In the genomic region with DNA sequence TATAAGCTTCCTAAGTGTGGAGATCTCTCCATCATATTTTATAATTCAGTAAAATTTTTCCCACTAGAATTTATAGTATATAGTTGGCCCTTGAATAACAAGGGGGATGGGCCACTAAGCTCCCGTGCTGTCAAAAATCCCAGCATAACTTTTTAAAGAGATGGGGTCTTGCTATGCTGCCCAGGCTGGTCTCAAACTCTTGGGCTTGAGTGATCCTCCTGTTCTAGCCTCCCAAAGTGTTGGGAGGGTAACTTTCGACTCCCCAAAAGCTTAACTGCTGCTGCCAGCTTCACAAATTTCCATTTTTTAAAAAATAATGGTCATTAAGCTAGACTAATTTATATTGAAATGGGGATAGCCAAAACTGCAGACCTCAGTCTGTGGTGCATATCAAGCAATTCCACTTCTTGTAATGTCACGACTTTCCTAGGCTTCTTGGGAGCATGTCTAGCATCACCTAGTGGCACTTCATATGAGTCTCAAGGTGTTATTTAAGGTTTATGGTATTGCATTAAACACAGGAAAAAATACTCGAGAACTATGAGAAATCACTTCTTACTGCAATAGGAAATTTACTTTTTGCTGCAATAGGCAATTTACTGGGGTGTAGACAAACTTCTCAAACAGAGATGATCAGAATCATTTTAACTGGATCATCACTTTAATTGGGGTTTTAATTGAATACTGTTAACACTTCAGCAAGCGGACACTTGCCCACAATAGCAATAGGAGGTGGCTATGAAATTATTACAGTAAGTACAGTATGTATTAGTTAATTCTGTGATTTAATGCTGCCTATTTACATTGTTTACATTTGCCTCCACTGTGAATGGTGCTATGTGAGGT, we compare ENCODE assay signal across 11 cellular contexts. TPM values are rescaled to one million over a fixed set of nuclear protein-coding genes. Genes with fewer than 3 reads are reported as not detected.
DNase-seq lines count a peak whose midpoint lies in the region; ATAC-seq and TF ChIP-seq lines count a peak whose summit lies in the region.
"Had no signal": no experiment of that assay in that cellular context is flagged by ENCODE, and none has a peak within 500 bp of the region (broad histone marks: within the 10 kb centered on the region; RNA-seq: fewer than 3 reads in every experiment).

No MANE protein-coding gene starts in this region.

- H4K20me1 ChIP-seq in IMR-90 (ENCODE audit: insufficient read depth, low read length), result no peaks in the 10 kb centered on the region

- H3K4me1 Mint-ChIP-seq in Caco-2 (ENCODE audit: low read depth, unreplicated experiment), result no peaks in the 10 kb centered on the region
- H3K4me1 Mint-ChIP-seq: naive B cell had no signal

- H2AK5ac ChIP-seq in IMR-90 (ENCODE audit: low read depth, low read length), result no peak overlapping the region

- no peak overlapping the region for H2AK9ac ChIP-seq in IMR-90 (replicated peaks; ENCODE audit: low read depth, low read length, poor library complexity)

- H3K14ac ChIP-seq in IMR-90 (replicated peaks; ENCODE audit: low read depth, low read length), result no peak overlapping the region

- no peak overlapping the region for H4K91ac ChIP-seq in IMR-90 (ENCODE audit: insufficient read depth, low read depth, low read length)

- in situ Hi-C loops in IMR-90 (cut with MboI; ENCODE audit: low sequenced_read_pairs), result no loop called here

- H3K9ac ChIP-seq in IMR-90 (ENCODE audit: low read depth, low read length), result no peak overlapping the region
- H3K9ac ChIP-seq in liver (ENCODE audit: low read depth in 1 of 2, low read length in 2 of 2), result no peak overlapping the region

- peak; percentile 44 to 78 for TF ChIP-seq CTCF in Caco-2 (IDR thresholded peaks at IDR 0.05; ENCODE audit: insufficient read depth in 1 of 2, low read depth in 1 of 2, low read length in 1 of 2, severe bottlenecking in 1 of 2, unreplicated experiment in 1 of 2)
- peak; percentile 50 for TF ChIP-seq CTCF in IMR-90 (conservative IDR thresholded peaks at IDR 0.05; ENCODE audit: low read depth, low read length)
- TF ChIP-seq CTCF in WI38 (IDR thresholded peaks at IDR 0.05; ENCODE audit: low read depth, low read length), result peak; percentile 46
- TF ChIP-seq CTCF in liver (IDR thresholded peaks at IDR 0.05; ENCODE audit: low read depth, low read length, missing input control), result peak; percentile 28

- TF ChIP-seq RAD21 in IMR-90 (IDR thresholded peaks at IDR 0.05; ENCODE audit: low read length), result peak; percentile 62
- TF ChIP-seq RAD21 in liver (IDR thresholded peaks at IDR 0.05), result peak; percentile 63 to 68

- no peak overlapping the region for H3K4me2 ChIP-seq in IMR-90 (ENCODE audit: low read depth, low read length)

- H2BK120ac ChIP-seq in IMR-90 (ENCODE audit: low read depth, low read length), result no peak overlapping the region

- H3K79me1 ChIP-seq in IMR-90 (ENCODE audit: low read depth in 1 of 2, low read length in 2 of 2), result no peaks in the 10 kb centered on the region

- TF ChIP-seq POLR2A in IMR-90 (IDR thresholded peaks at IDR 0.05; ENCODE audit: low read depth, low read length), result no peak

- H3K9me3 Mint-ChIP-seq in Caco-2 (ENCODE audit: unreplicated experiment), result no peaks in the 10 kb centered on the region
- H3K9me3 Mint-ChIP-seq: naive B cell had no signal

- dilution Hi-C loops in IMR-90 (cut with HindIII; ENCODE audit: low sequenced_read_pairs, unreplicated experiment), result no loop called here

- H3K23ac ChIP-seq in IMR-90 (ENCODE audit: low read depth, low read length), result no peak overlapping the region

- H3K27me3 Mint-ChIP-seq in Caco-2 (ENCODE audit: insufficient read depth, unreplicated experiment), result no peaks in the 10 kb centered on the region
- H3K27me3 Mint-ChIP-seq: naive B cell had no signal

- H3K4me3 Mint-ChIP-seq in Caco-2 (ENCODE audit: unreplicated experiment), result no peak overlapping the region
- H3K4me3 Mint-ChIP-seq: naive B cell had no signal

- intact Hi-C loops in Caco-2 (cut with micrococcal nuclease; ENCODE audit: unreplicated experiment), result loop anchor here (1.0 kb wide), 2 partner anchors 195 to 789 kb away; no protein-coding TSS in a partner anchor
- intact Hi-C loops in IMR-90 (cut with micrococcal nuclease), result loop anchor here (1.0 kb wide), 1 partner anchor 195 kb away; no protein-coding TSS in a partner anchor

- H4K8ac ChIP-seq in IMR-90 (ENCODE audit: low read depth in 2 of 2, low read length in 2 of 2), result no peak overlapping the region

- POLR2A ChIA-PET in Caco-2 (lab: Charles Lee) (no interaction called here), IMR-90 (lab: Charles Lee; ENCODE audit: unreplicated experiment) (no interaction called here)

- H3K18ac ChIP-seq in IMR-90 (ENCODE audit: low read depth, low read length), result no peak overlapping the region

- no CpG with 5 or more reads among the region's 5 CpGs for WGBS in IMR-90 (ENCODE audit: extremely low coverage in 2 of 2, insufficient read length in 1 of 2), 2 experiments
- 86% methylated on average over 5 of the region's 5 CpGs for WGBS in liver

- ATAC-seq in IMR-90 (ENCODE audit: low read depth) (peak; percentile 61; the same call in 1 of the 2 replicates), HG03521 (IDR thresholded peaks at IDR 0.05; ENCODE audit: unreplicated experiment) (no peak), GM18868 (IDR thresholded peaks at IDR 0.05; ENCODE audit: unreplicated experiment) (no peak)

- H4K5ac ChIP-seq in IMR-90 (ENCODE audit: low read depth, low read length), result no peak overlapping the region

- H3K27ac Mint-ChIP-seq in Caco-2 (ENCODE audit: unreplicated experiment), result no peak overlapping the region
- H3K27ac Mint-ChIP-seq: naive B cell had no signal

- H3K36me3 Mint-ChIP-seq in Caco-2 (ENCODE audit: insufficient read depth, unreplicated experiment), result peaks cover 27% of the 10 kb centered on the region

- H3K27ac ChIP-seq in IMR-90 (ENCODE audit: insufficient read depth, low read length), result no peak overlapping the region
- H3K27ac ChIP-seq in liver (ENCODE audit: low read depth in 1 of 2, low read length in 2 of 2), result no peak overlapping the region

- no peak overlapping the region for H2BK15ac ChIP-seq in IMR-90 (ENCODE audit: low read depth, low read length)

- DNase-seq in Caco-2 (peak in 1 of 2 experiments; percentile 18), IMR-90 (peak; percentile 50), HuH-7 (ENCODE audit: low spot score) (no peak), NCI-H2029 treated with DMSO at 0.1 percent for 48 hours (lab: John Stamatoyannopoulos, UW) (no peak)
- DNase-seq: activated naive CD4-positive, alpha-beta T cell treated with anti-CD3 and anti-CD28 coated beads, Interleukin-2, amount 50 U/mL, for 16 hours; naive B cell; NCI-H1930 had no signal

- H3K4me3 ChIP-seq in Caco-2 (ENCODE audit: low read depth, low read length) (no peak overlapping the region), IMR-90 (ENCODE audit: insufficient read depth, low read depth, low read length) (no peak overlapping the region), WI38 (ENCODE audit: low read depth, low read length) (no peak overlapping the region), liver (ENCODE audit: low read depth in 1 of 3, low read length in 3 of 3) (no peak overlapping the region)

- H3K9me3 ChIP-seq in Caco-2 (no peaks in the 10 kb centered on the region), IMR-90 (ENCODE audit: control insufficient read depth, insufficient read depth, low read length) (no peaks in the 10 kb centered on the region), liver (ENCODE audit: control insufficient read depth in 4 of 4, low read length in 3 of 4) (no peaks in the 10 kb centered on the region)

- H3K36me3 ChIP-seq in Caco-2 (ENCODE audit: control insufficient read depth, insufficient read depth, low read length), result no peaks in the 10 kb centered on the region; the same call in none of the 2 replicates
- H3K36me3 ChIP-seq in IMR-90 (ENCODE audit: control insufficient read depth, insufficient read depth, low read length), result peaks cover 12% of the 10 kb centered on the region
- peaks cover 2 to 42% (median 30%) of the 10 kb centered on the region in 4 donors for H3K36me3 ChIP-seq in liver (ENCODE audit: control insufficient read depth in 4 of 4, insufficient read depth in 3 of 4, low read depth in 1 of 4, low read length in 3 of 4)

- no peak overlapping the region for H3K4ac ChIP-seq in IMR-90 (ENCODE audit: low read depth, low read length)

- H3K27me3 ChIP-seq in Caco-2 (replicated peaks; ENCODE audit: control insufficient read depth, insufficient read depth, low read length) (no peaks in the 10 kb centered on the region), IMR-90 (ENCODE audit: control insufficient read depth, insufficient read depth, low read length) (no peaks in the 10 kb centered on the region), liver (ENCODE audit: control insufficient read depth in 4 of 4, insufficient read depth in 4 of 4, low read length in 3 of 4) (no peaks in the 10 kb centered on the region)

- no peak overlapping the region for H3K56ac ChIP-seq in IMR-90 (ENCODE audit: extremely low read depth, insufficient read depth, low read length)

- H3K9me1 ChIP-seq in IMR-90 (ENCODE audit: insufficient read depth, low read length), result no peaks in the 10 kb centered on the region

- H3K4me1 ChIP-seq in Caco-2 (no peaks in the 10 kb centered on the region), IMR-90 (ENCODE audit: control insufficient read depth, insufficient read depth, low read length) (no peaks in the 10 kb centered on the region), liver (ENCODE audit: control insufficient read depth in 4 of 4, insufficient read depth in 4 of 4, low read length in 3 of 4) (no peaks in the 10 kb centered on the region)

- BruUV-seq in Caco-2 (replicated peaks; lab: Mats Ljungman, UMichigan) (no TSS peak), IMR-90 (replicated peaks; lab: Mats Ljungman, UMichigan) (no TSS peak)

- H2AFZ ChIP-seq in IMR-90 (replicated peaks; ENCODE audit: low read length, poor library complexity), result no peak overlapping the region

- H2BK5ac ChIP-seq in IMR-90 (ENCODE audit: low read depth, low read length, poor library complexity, severe bottlenecking), result no peak overlapping the region

- CTCF ChIA-PET in Caco-2 (lab: Charles Lee), result no interaction called here
- CTCF ChIA-PET in IMR-90 (lab: Yijun Ruan, JAX), result interaction anchor here (1.3 kb wide), 3 partner anchors 15 to 196 kb away, joined by 3 to 4 read pairs (median 4); no protein-coding TSS in a partner anchor

- H2BK20ac ChIP-seq in IMR-90 (ENCODE audit: low read depth, low read length), result no peak overlapping the region

TF ChIP-seq in liver, 16 proteins besides CTCF, POLR2A, EP300 and RAD21 (continues in another document):
- TF ChIP-seq FOXA1 (IDR thresholded peaks at IDR 0.05), result no peak

RNA-seq across cellular contexts. Expression of gene ACTA1, which starts 19.3 kb away (rescaled TPM):
- total RNA-seq in Caco-2 (2022) (5.1 and 9.5 TPM in 2 replicates), IMR-90 (2012; rRNA removed) (not detected in 2 replicates), liver (under 1 TPM; 0.08 to 0.33 TPM)
- polyA plus RNA-seq in IMR-90 (2012; rRNA removed) (not detected in 2 replicates), liver (under 1 TPM in 1 of 2 donors, not detected in 1; 0.06 TPM)
- not detected in 2 replicates for polyA plus RNA-seq in IMR-90 (2012; cell fraction: cytosol; rRNA removed)
- 0.78 and 1.9 TPM in 2 replicates for polyA plus RNA-seq in IMR-90 (2012; cell fraction: nucleus; rRNA removed; ENCODE audit: low replicate concordance)

RNA-seq across cellular contexts. Expression of gene NUP133, which starts 55.0 kb away (rescaled TPM):
- total RNA-seq in Caco-2 (2022) (54.5 and 59.3 TPM in 2 replicates), IMR-90 (2012; rRNA removed) (30.5 and 33.1 TPM in 2 replicates), liver (10 to 100 TPM; 13.8 to 22.7 TPM)
- polyA plus RNA-seq in IMR-90 (2012; rRNA removed) (13.4 and 14.1 TPM in 2 replicates), liver (1 to 10 TPM; 5.7 to 7.0 TPM)
- 5.1 and 6.9 TPM in 2 replicates for polyA plus RNA-seq in IMR-90 (2012; cell fraction: cytosol; rRNA removed)
- 7.2 and 14.1 TPM in 2 replicates for polyA plus RNA-seq in IMR-90 (2012; cell fraction: nucleus; rRNA removed; ENCODE audit: low replicate concordance)
